In the genomic region with DNA sequence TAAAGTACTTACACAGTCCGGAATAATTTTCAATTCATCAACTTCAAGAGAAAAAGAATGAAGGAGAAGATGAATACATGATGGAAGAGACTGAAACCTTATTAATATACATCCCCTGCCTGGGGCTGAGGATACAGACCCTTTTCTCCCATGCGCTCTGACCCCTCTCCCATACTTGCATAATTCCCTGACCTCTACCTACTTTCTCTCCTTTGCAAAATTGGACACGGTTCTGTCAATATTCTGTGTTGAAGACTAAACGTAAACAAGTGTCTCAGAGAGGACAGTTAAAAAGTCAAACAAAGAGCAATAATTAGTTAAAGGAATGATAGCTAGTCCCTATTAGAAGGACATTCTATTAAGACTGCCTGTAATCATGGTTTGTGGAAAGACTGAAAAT, we compare ENCODE assay signal across 16 cellular contexts.
"Had no signal": no experiment of that assay in that cellular context is flagged by ENCODE, and none has a peak within 500 bp of the region (broad histone marks: within the 10 kb centered on the region; RNA-seq: fewer than 3 reads in every experiment).

No MANE protein-coding gene starts in this region.

- H3K27me3 Mint-ChIP-seq: naive B cell, type B pancreatic cell had no signal

- H3K4me3 ChIP-seq: gastrocnemius medialis, left ventricle myocardium inferior, lung, right atrium auricular region, uterus had no signal

- H3K27ac ChIP-seq: gastrocnemius medialis, left ventricle myocardium inferior, right atrium auricular region had no signal

- H3K4me3 Mint-ChIP-seq: immature natural killer cell, naive B cell, type B pancreatic cell had no signal

- H3K4me1 ChIP-seq: uterus had no signal

- H3K27me3 ChIP-seq: gastrocnemius medialis, right atrium auricular region, uterus had no signal

- H3K36me3 ChIP-seq: gastrocnemius medialis, left ventricle myocardium inferior, right atrium auricular region, uterus had no signal

- H3K9me3 Mint-ChIP-seq: immature natural killer cell, naive B cell had no signal

- DNase-seq: effector memory CD4-positive, alpha-beta T cell; gastrocnemius medialis; glutamatergic neuron; immature natural killer cell; left ventricle myocardium inferior; mesenchymal stem cell; naive B cell; posterior cingulate gyrus; small intestine; stimulated activated CD4-positive, alpha-beta T cell treated with anti-CD3 and anti-CD28 coated beads, Interleukin-12 subunit alpha, Interleukin-12 subunit beta, amount 100 ng/mL, for 4 hours; stimulated activated naive CD4-positive, alpha-beta T cell treated with Interleukin-2 at 50 U/mL for 16 hours; uterus had no signal

- H3K27ac Mint-ChIP-seq: immature natural killer cell, type B pancreatic cell had no signal

- ATAC-seq: esophagus mucosa, gastrocnemius medialis had no signal

- H3K9me3 ChIP-seq: gastrocnemius medialis, left ventricle myocardium inferior, right atrium auricular region, uterus had no signal
